ENCODE assay signal across 1 cellular context in the genomic region with DNA sequence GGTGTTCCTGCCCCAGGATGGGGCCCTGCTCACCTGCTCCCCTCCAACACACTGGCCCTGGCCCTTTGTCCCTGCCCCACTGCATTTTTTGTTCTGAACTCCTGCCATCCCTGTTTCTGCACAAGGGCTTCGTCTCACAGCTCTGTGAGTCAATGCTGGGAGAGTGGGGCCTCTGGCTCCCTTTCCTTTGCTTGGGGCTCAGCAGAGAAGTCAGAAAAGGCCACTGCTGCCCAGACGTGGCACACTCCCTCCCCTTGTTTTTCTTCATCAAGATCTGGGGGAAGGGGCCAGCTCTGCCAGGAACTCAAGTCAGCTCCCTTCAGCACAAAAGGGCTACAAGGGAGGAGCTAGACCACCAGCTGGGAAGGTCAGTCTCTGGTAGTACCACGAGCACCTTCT.
TF ChIP-seq lines count a peak whose summit lies in the region.

No MANE protein-coding gene starts in this region.

TF ChIP-seq in HepG2, 621 proteins besides CTCF, POLR2A, EP300 and RAD21:
- TF ChIP-seq MIER3 (CRISPR knock-in tag; IDR thresholded peaks at IDR 0.05; ENCODE audit: borderline replicate concordance) (no peak), ZNF143 (CRISPR knock-in tag; IDR thresholded peaks at IDR 0.05) (no peak), NFYB (CRISPR knock-in tag; IDR thresholded peaks at IDR 0.05) (no peak), MYNN (CRISPR knock-in tag; IDR thresholded peaks at IDR 0.05; ENCODE audit: low read depth) (no peak), HDAC6 (IDR thresholded peaks at IDR 0.05; ENCODE audit: low read depth, low read length) (no peak), ZNF451 (CRISPR knock-in tag; IDR thresholded peaks at IDR 0.05) (no peak), ZNF414 (CRISPR knock-in tag; IDR thresholded peaks at IDR 0.05) (no peak), RFX1 (IDR thresholded peaks at IDR 0.05) (no peak), TSC22D2 (CRISPR knock-in tag; IDR thresholded peaks at IDR 0.05; ENCODE audit: borderline replicate concordance) (no peak), TARDBP (CRISPR knock-in tag; IDR thresholded peaks at IDR 0.05) (no peak), ZMAT5 (CRISPR knock-in tag; IDR thresholded peaks at IDR 0.05; ENCODE audit: borderline replicate concordance, low read depth) (no peak), ZNF317 (CRISPR knock-in tag; IDR thresholded peaks at IDR 0.05) (no peak), IRF2 (CRISPR knock-in tag; IDR thresholded peaks at IDR 0.05) (no peak), ZNF335 (CRISPR knock-in tag; IDR thresholded peaks at IDR 0.05) (no peak), PTBP1 (IDR thresholded peaks at IDR 0.05; ENCODE audit: low read depth, low read length, poor library complexity, severe bottlenecking) (no peak), AHR (CRISPR knock-in tag; IDR thresholded peaks at IDR 0.05) (no peak), KDM5B (CRISPR knock-in tag; IDR thresholded peaks at IDR 0.05; ENCODE audit: borderline replicate concordance) (no peak)
- TF ChIP-seq, protein P1, sequence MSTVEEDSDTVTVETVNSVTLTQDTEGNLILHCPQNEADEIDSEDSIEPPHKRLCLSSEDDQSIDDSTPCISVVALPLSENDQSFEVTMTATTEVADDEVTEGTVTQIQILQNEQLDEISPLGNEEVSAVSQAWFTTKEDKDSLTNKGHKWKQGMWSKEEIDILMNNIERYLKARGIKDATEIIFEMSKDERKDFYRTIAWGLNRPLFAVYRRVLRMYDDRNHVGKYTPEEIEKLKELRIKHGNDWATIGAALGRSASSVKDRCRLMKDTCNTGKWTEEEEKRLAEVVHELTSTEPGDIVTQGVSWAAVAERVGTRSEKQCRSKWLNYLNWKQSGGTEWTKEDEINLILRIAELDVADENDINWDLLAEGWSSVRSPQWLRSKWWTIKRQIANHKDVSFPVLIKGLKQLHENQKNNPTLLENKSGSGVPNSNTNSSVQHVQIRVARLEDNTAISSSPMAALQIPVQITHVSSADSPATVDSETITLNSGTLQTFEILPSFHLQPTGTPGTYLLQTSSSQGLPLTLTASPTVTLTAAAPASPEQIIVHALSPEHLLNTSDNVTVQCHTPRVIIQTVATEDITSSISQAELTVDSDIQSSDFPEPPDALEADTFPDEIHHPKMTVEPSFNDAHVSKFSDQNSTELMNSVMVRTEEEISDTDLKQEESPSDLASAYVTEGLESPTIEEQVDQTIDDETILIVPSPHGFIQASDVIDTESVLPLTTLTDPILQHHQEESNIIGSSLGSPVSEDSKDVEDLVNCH (CRISPR knock-in tag; IDR thresholded peaks at IDR 0.05): no peak
- TF ChIP-seq, protein P2, sequence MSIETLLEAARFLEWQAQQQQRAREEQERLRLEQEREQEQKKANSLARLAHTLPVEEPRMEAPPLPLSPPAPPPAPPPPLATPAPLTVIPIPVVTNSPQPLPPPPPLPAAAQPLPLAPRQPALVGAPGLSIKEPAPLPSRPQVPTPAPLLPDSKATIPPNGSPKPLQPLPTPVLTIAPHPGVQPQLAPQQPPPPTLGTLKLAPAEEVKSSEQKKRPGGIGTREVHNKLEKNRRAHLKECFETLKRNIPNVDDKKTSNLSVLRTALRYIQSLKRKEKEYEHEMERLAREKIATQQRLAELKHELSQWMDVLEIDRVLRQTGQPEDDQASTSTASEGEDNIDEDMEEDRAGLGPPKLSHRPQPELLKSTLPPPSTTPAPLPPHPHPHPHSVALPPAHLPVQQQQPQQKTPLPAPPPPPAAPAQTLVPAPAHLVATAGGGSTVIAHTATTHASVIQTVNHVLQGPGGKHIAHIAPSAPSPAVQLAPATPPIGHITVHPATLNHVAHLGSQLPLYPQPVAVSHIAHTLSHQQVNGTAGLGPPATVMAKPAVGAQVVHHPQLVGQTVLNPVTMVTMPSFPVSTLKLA (IDR thresholded peaks at IDR 0.05): no peak
